Comparison of ENCODE assay signal across 7 cellular contexts in genomic region chr22:39019971-39020651, GRCh38. TPM values are rescaled to one million over a fixed set of nuclear protein-coding genes. Genes with fewer than 3 reads are reported as not detected.
A peak's percentile ranks its signal among the peaks of the same experiment; 100 is the strongest.
DNase-seq lines count a peak whose midpoint lies in the region; ATAC-seq, FAIRE-seq and TF ChIP-seq lines count a peak whose summit lies in the region.
"Not testable (repeated sequence)": the region's sequence is repeated elsewhere in the genome, so short reads cannot be mapped to it uniquely, and the experiment has no call there.

No MANE protein-coding gene starts in this region.

- not testable (repeated sequence) for H3K14ac ChIP-seq in mesenchymal stem cell (ENCODE audit: low read length in 2 of 2)

- not testable (repeated sequence) for H3K27me3 ChIP-seq in HUES6 (ENCODE audit: control insufficient read depth, insufficient read depth, low read length); astrocyte (ENCODE audit: insufficient read depth, low read length); mesenchymal stem cell (ENCODE audit: control insufficient read depth in 1 of 2, insufficient read depth in 1 of 2, low read length in 2 of 2)

- peak overlapping the region; percentile 98 for H3K4me3 Mint-ChIP-seq in T-helper 17 cell
- peak overlapping the region; percentile 64 for H3K4me3 Mint-ChIP-seq in astrocyte (ENCODE audit: unreplicated experiment)

- H3K4me2 ChIP-seq in astrocyte (ENCODE audit: low read length) (peak overlapping the region; percentile 68), mesenchymal stem cell (ENCODE audit: low read length, poor library complexity, severe bottlenecking) (peak overlapping the region; percentile 34)

- H3K9me3 Mint-ChIP-seq in astrocyte (ENCODE audit: unreplicated experiment), result not testable (repeated sequence)

- not testable (repeated sequence) for H2BK120ac ChIP-seq in mesenchymal stem cell (ENCODE audit: low read depth, low read length)

- peaks cover 18% of the 10 kb centered on the region for H3K36me3 ChIP-seq in HUES6 (ENCODE audit: control insufficient read depth, insufficient read depth, low read length)
- H3K36me3 ChIP-seq in astrocyte (ENCODE audit: insufficient read depth, low read length), result not testable (repeated sequence)
- H3K36me3 ChIP-seq in mesenchymal stem cell (ENCODE audit: control insufficient read depth in 1 of 2, insufficient read depth in 2 of 2, low read depth in 1 of 2, low read length in 2 of 2), result peaks cover 27 to 29% of the 10 kb centered on the region in 2 experiments

- peaks cover 38% of the 10 kb centered on the region for H3K4me1 Mint-ChIP-seq in T-helper 17 cell
- not testable (repeated sequence) for H3K4me1 Mint-ChIP-seq in astrocyte (ENCODE audit: low read depth, unreplicated experiment)

- H3K18ac ChIP-seq in mesenchymal stem cell (ENCODE audit: low read depth in 1 of 2, low read length in 2 of 2), result not testable (repeated sequence)

- not testable (repeated sequence) for H4K20me1 ChIP-seq in astrocyte (ENCODE audit: insufficient read depth, low read length)

- H3K23ac ChIP-seq in mesenchymal stem cell (ENCODE audit: low read length in 2 of 2), result peak overlapping the region in 1 of 2 experiments; percentile 64

- peaks cover 36% of the 10 kb centered on the region for H3K4me1 ChIP-seq in HUES6 (ENCODE audit: control insufficient read depth, insufficient read depth, low read length)
- H3K4me1 ChIP-seq in astrocyte (ENCODE audit: insufficient read depth, low read length), result peaks cover 11% of the 10 kb centered on the region
- H3K4me1 ChIP-seq in mesenchymal stem cell (ENCODE audit: control insufficient read depth, insufficient read depth, low read depth, low read length), result peaks cover 24% of the 10 kb centered on the region

- not testable (repeated sequence) for H3K9me3 ChIP-seq in HUES6 (ENCODE audit: control insufficient read depth, insufficient read depth, low read depth, low read length); T-helper 17 cell (ENCODE audit: control insufficient read depth, low read length, poor library complexity, severe bottlenecking); astrocyte (ENCODE audit: insufficient read depth, low read depth, low read length); mesenchymal stem cell (ENCODE audit: control insufficient read depth, low read length)

- H3K79me1 ChIP-seq in mesenchymal stem cell (replicated peaks; ENCODE audit: low read length, poor library complexity, severe bottlenecking), result peaks cover 18% of the 10 kb centered on the region

- peak overlapping the region in 1 of 2 experiments; percentile 10 for H2BK12ac ChIP-seq in mesenchymal stem cell (ENCODE audit: low read length in 2 of 2)

- not testable (repeated sequence) for H3K27me3 Mint-ChIP-seq in T-helper 17 cell; astrocyte (ENCODE audit: low read depth, unreplicated experiment)

- peak overlapping the region; percentile 51 for H3K4me3 ChIP-seq in HUES6 (ENCODE audit: low read depth, low read length)
- not testable (repeated sequence) for H3K4me3 ChIP-seq in astrocyte (ENCODE audit: insufficient read depth, low read depth, low read length); fibroblast of the aortic adventitia (ENCODE audit: low read depth, low read length); mesenchymal stem cell (ENCODE audit: insufficient read depth in 1 of 2, low read depth in 1 of 2, low read length in 2 of 2)

- FAIRE-seq in GM18507 (lab: Jason Lieb, UNC), result peak; percentile 76
- FAIRE-seq in astrocyte (lab: Jason Lieb, UNC), result not testable (repeated sequence)

- 52% methylated on average over 13 of the region's 16 CpGs for WGBS in mesenchymal stem cell

- H2BK5ac ChIP-seq in mesenchymal stem cell (ENCODE audit: low read depth, low read length, poor library complexity, severe bottlenecking), result not testable (repeated sequence)

- peak overlapping the region; percentile 61 for H4K8ac ChIP-seq in mesenchymal stem cell (ENCODE audit: low read length)

- H3K79me2 ChIP-seq in astrocyte (ENCODE audit: insufficient read depth, low read length), result not testable (repeated sequence)

- not testable (repeated sequence) for H2BK15ac ChIP-seq in mesenchymal stem cell (ENCODE audit: low read depth, poor library complexity, severe bottlenecking)

- H2AK5ac ChIP-seq in mesenchymal stem cell (ENCODE audit: low read length, severe bottlenecking), result not testable (repeated sequence)

- peak overlapping the region; percentile 40; the same call in 1 of the 2 replicates for H3K27ac ChIP-seq in HUES6 (ENCODE audit: low read depth, low read length)
- H3K27ac ChIP-seq in astrocyte (ENCODE audit: low read depth, low read length); mesenchymal stem cell (ENCODE audit: low read length, poor library complexity, severe bottlenecking): not testable (repeated sequence)

- H2AFZ ChIP-seq in astrocyte (ENCODE audit: low read depth, low read length); mesenchymal stem cell (ENCODE audit: low read depth, low read length): not testable (repeated sequence)

- not testable (repeated sequence) for TF ChIP-seq CTCF in astrocyte (IDR thresholded peaks at IDR 0.05; ENCODE audit: insufficient read depth, low read depth, low read length); fibroblast of the aortic adventitia (IDR thresholded peaks at IDR 0.05; ENCODE audit: insufficient read depth, low read length)

- not testable (repeated sequence) for DNase-seq in GM18507 (ENCODE audit: extremely low spot score, insufficient read length, low read depth); T-helper 17 cell; astrocyte (ENCODE audit: low read depth); sciatic nerve (ENCODE audit: low spot score)
- peak; percentile 1 for DNase-seq in fibroblast of the aortic adventitia (ENCODE audit: low read depth)
- DNase-seq in mesenchymal stem cell, result peak; percentile 14

- H3K4ac ChIP-seq in mesenchymal stem cell (ENCODE audit: low read depth in 1 of 2, low read length in 2 of 2), result peak overlapping the region in 1 of 2 experiments; percentile 77

- H3K9ac ChIP-seq in HUES6 (ENCODE audit: low read length), result peak overlapping the region; percentile 62
- H3K9ac ChIP-seq in astrocyte (ENCODE audit: low read length); mesenchymal stem cell (ENCODE audit: low read length): not testable (repeated sequence)

- not testable (repeated sequence) for H3K36me3 Mint-ChIP-seq in T-helper 17 cell (ENCODE audit: low read depth)
- H3K36me3 Mint-ChIP-seq in astrocyte (ENCODE audit: low read depth, unreplicated experiment), result peaks cover 10% of the 10 kb centered on the region

- intact Hi-C loops in sciatic nerve (cut with DNase I), result loop anchor here (10.0 kb wide), 1 partner anchor 155 kb away; no protein-coding TSS in a partner anchor

- H4K91ac ChIP-seq in mesenchymal stem cell (ENCODE audit: low read length), result not testable (repeated sequence)

- H3K27ac Mint-ChIP-seq in T-helper 17 cell (peak overlapping the region; percentile 96), astrocyte (ENCODE audit: unreplicated experiment) (peak overlapping the region; percentile 76)

- ATAC-seq in T-helper 17 cell, result not testable (repeated sequence)
- ATAC-seq in sciatic nerve, result peak; percentile 4

RNA-seq across cellular contexts. Expression of gene APOBEC3D, which starts 0.8 kb away (rescaled TPM):
- total RNA-seq in T-helper 17 cell, result 10 to 100 TPM; 12.2 to 17.6 TPM
- total RNA-seq in astrocyte, result 0.93 and 1.5 TPM in 2 replicates
- 0.49 and 0.90 TPM in 2 replicates for total RNA-seq in fibroblast of the aortic adventitia (ENCODE audit: low replicate concordance)
- 5.2 TPM for polyA plus RNA-seq in mesenchymal stem cell (2013, experiment 1 of 2)
- 5.4 TPM for polyA plus RNA-seq in mesenchymal stem cell (2013, experiment 2 of 2)
- 3.9 TPM for total RNA-seq in sciatic nerve

RNA-seq across cellular contexts. Expression of gene APOBEC3C, which starts 6.1 kb away (rescaled TPM):
- total RNA-seq in T-helper 17 cell, result 10 to 100 TPM; 35.9 to 39.8 TPM
- total RNA-seq in astrocyte, result 32.5 and 37.0 TPM in 2 replicates
- 5.2 and 18.9 TPM in 2 replicates for total RNA-seq in fibroblast of the aortic adventitia (ENCODE audit: low replicate concordance)
- polyA plus RNA-seq in mesenchymal stem cell (2013, experiment 1 of 2), result 121 TPM
- 121 TPM for polyA plus RNA-seq in mesenchymal stem cell (2013, experiment 2 of 2)
- 25.1 TPM for total RNA-seq in sciatic nerve

RNA-seq across cellular contexts. Expression of gene APOBEC3F, which starts 20.6 kb away (rescaled TPM):
- total RNA-seq in T-helper 17 cell (10 to 100 TPM; 11.7 to 13.5 TPM), astrocyte (10.4 and 11.0 TPM in 2 replicates), fibroblast of the aortic adventitia (ENCODE audit: low replicate concordance) (1.3 and 4.3 TPM in 2 replicates), sciatic nerve (12.3 TPM)
- polyA plus RNA-seq in mesenchymal stem cell (2013, experiment 1 of 2), result 13.4 TPM
- polyA plus RNA-seq in mesenchymal stem cell (2013, experiment 2 of 2), result 14.5 TPM

RNA-seq across cellular contexts. Expression of gene APOBEC3B, which starts 38.0 kb away (rescaled TPM):
- total RNA-seq in T-helper 17 cell (1 to 10 TPM; 1.2 to 1.5 TPM), astrocyte (3.0 and 4.0 TPM in 2 replicates), fibroblast of the aortic adventitia (ENCODE audit: low replicate concordance) (0.90 and 6.8 TPM in 2 replicates), sciatic nerve (2.2 TPM)
- polyA plus RNA-seq in mesenchymal stem cell (2013, experiment 1 of 2), result 5.4 TPM
- polyA plus RNA-seq in mesenchymal stem cell (2013, experiment 2 of 2), result 5.1 TPM

RNA-seq across cellular contexts. Expression of gene APOBEC3G, which starts 57.0 kb away (rescaled TPM):
- total RNA-seq in T-helper 17 cell (10 to 100 TPM; 21.5 to 24.6 TPM), astrocyte (2.4 and 2.7 TPM in 2 replicates), fibroblast of the aortic adventitia (ENCODE audit: low replicate concordance) (4.3 and 7.4 TPM in 2 replicates), sciatic nerve (8.9 TPM)
- 10.2 TPM for polyA plus RNA-seq in mesenchymal stem cell (2013, experiment 1 of 2)
- polyA plus RNA-seq in mesenchymal stem cell (2013, experiment 2 of 2), result 10.7 TPM
